ENCODE assay signal across 10 cellular contexts in the genomic region with DNA sequence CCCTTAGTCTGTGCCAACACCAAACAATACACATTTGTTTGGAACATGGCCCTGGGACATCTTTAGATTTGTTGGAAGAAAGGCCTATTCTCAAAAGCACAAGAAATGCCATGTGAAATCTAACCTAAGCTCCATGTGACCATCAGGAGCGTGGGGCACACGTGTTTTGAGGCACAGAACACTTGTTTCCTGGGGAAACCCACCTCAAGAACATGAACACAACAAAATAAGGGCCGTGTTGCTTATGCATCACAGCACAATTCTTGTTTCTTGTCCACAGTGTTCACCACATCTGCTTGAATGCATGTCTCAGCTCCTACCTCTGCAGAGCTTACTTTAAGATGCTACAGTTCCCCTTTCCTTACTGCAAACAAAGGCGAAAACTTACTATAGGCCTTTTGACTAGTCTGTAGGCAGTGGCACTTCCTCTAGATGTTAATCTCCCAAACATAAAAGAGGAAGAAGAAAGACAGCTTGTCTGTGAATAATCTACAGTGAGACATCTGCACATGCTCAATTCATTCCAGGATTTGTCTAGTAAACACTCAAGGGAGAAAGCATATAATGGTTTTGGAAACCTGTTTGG.
DNase-seq lines count a peak whose midpoint lies in the region; ATAC-seq and TF ChIP-seq lines count a peak whose summit lies in the region.
"Had no signal": no experiment of that assay in that cellular context is flagged by ENCODE, and none has a peak within 500 bp of the region (broad histone marks: within the 10 kb centered on the region; RNA-seq: fewer than 3 reads in every experiment).

No MANE protein-coding gene starts in this region.

- H3K27me3 ChIP-seq in GM06990 (replicated peaks; ENCODE audit: control insufficient read depth, insufficient read depth, low read length) (no peaks in the 10 kb centered on the region), SU-DHL-6 (ENCODE audit: low read length) (no peaks in the 10 kb centered on the region)

- H3K27ac ChIP-seq in SU-DHL-6 (ENCODE audit: low read depth, low read length), result peak overlapping the region; percentile 96
- H3K27ac ChIP-seq: epithelial cell of prostate, KMS-11 had no signal

- H3K4me3 ChIP-seq in GM06990 (replicated peaks; ENCODE audit: low read depth, low read length) (no peak overlapping the region), SU-DHL-6 (ENCODE audit: insufficient read depth, low read length, poor library complexity, severe bottlenecking) (no peak overlapping the region)

- H3F3A ChIP-seq in SU-DHL-6 (ENCODE audit: insufficient read depth), result peaks cover 58% of the 10 kb centered on the region

- peaks cover 9% of the 10 kb centered on the region; the same call in 1 of the 2 replicates for H3K79me2 ChIP-seq in SU-DHL-6 (ENCODE audit: insufficient read depth, low read length)

- TF ChIP-seq CTCF in GM06990 (IDR thresholded peaks at IDR 0.05; ENCODE audit: insufficient read depth, low read length, poor library complexity, severe bottlenecking) (no peak), SU-DHL-6 (IDR thresholded peaks at IDR 0.05; ENCODE audit: insufficient read depth, low read length, poor library complexity, severe bottlenecking) (no peak)

- H3K9me3 ChIP-seq in SU-DHL-6 (ENCODE audit: insufficient read depth, low read length), result no peaks in the 10 kb centered on the region

- no peak overlapping the region for H2AFZ ChIP-seq in SU-DHL-6 (ENCODE audit: low read depth, low read length, severe bottlenecking)

- H3K27ac Mint-ChIP-seq in naive B cell, result peak overlapping the region; percentile 95 to 100 (median 99)

- H3K9ac ChIP-seq in SU-DHL-6 (ENCODE audit: low read length), result peak overlapping the region; percentile 30
- H3K9ac ChIP-seq: KMS-11 had no signal

- H4K20me1 ChIP-seq in SU-DHL-6 (ENCODE audit: low read depth, low read length), result no peaks in the 10 kb centered on the region

- no peaks in the 10 kb centered on the region for H3K27me3 Mint-ChIP-seq in naive B cell

- H3K4me3 Mint-ChIP-seq in naive B cell, result peak overlapping the region in 7 of 8 donors; percentile 42 to 85 (median 66)

- H3K9me2 ChIP-seq in SU-DHL-6 (replicated peaks; ENCODE audit: insufficient read depth, low read length), result no peaks in the 10 kb centered on the region

- DNase-seq in GM06990 (ENCODE audit: extremely low read depth, insufficient read length), result peak; percentile 63
- DNase-seq in naive B cell, result peak; percentile 86
- DNase-seq in activated gamma-delta T cell treated with Interleukin-2 at 50 U/mL for 16 hours, result no peak
- DNase-seq in activated effector memory CD4-positive, alpha-beta T cell treated with Interleukin-2 at 50 U/mL for 16 hours, result no peak
- no peak for DNase-seq in GM19240 (ENCODE audit: insufficient read length, low spot score)

- H3K36me3 ChIP-seq in GM06990 (ENCODE audit: control insufficient read depth, insufficient read depth, low read length) (no peaks in the 10 kb centered on the region), SU-DHL-6 (ENCODE audit: low read length) (peaks cover 2% of the 10 kb centered on the region; the same call in 1 of the 2 replicates)

- peaks cover 0 to 13% of the 10 kb centered on the region in 2 donors for H3K36me3 Mint-ChIP-seq in naive B cell

- peak overlapping the region; percentile 57 for H3K4me2 ChIP-seq in SU-DHL-6 (ENCODE audit: low read depth, low read length, poor library complexity, severe bottlenecking)
- H3K4me2 ChIP-seq: KMS-11 had no signal

- peak; percentile 97 for ATAC-seq in GM19467 (IDR thresholded peaks at IDR 0.05; ENCODE audit: unreplicated experiment)
- peak; percentile 93 for ATAC-seq in HG03469 (IDR thresholded peaks at IDR 0.05; ENCODE audit: unreplicated experiment)
- peak; percentile 88 to 89 for ATAC-seq in naive B cell (ENCODE audit: low read depth in 2 of 2)

- H3K4me1 Mint-ChIP-seq in naive B cell, result peaks cover 52 to 89% (median 67%) of the 10 kb centered on the region in 3 donors

- H3K9me3 Mint-ChIP-seq in naive B cell, result peaks cover 0 to 4% (median 0%) of the 10 kb centered on the region in 7 donors

Comparison
In these comparisons a context has a peak if more than half of its experiments do, and no peak if none do; other contexts are left out.
1. DNase-seq: peak in GM06990 (single experiment) and naive B cell (single experiment); none in activated gamma-delta T cell treated with Interleukin-2 at 50 U/mL for 16 hours (single experiment), activated effector memory CD4-positive, alpha-beta T cell treated with Interleukin-2 at 50 U/mL for 16 hours (single experiment) and GM19240 (single experiment).
2. Peak in every context shown above with its lines, with median percentiles within 50 percentile points of each other: ATAC-seq.